In genomic region chr4:141417387-141417786, GRCh38 we compare ENCODE assay signal across 17 cellular contexts.
"Had no signal": no experiment of that assay in that cellular context is flagged by ENCODE, and none has a peak within 500 bp of the region (broad histone marks: within the 10 kb centered on the region; RNA-seq: fewer than 3 reads in every experiment).

No MANE protein-coding gene starts in this region.

- H3K4me3 ChIP-seq: left lung, psoas muscle, suprapubic skin, upper lobe of right lung had no signal

- DNase-seq: activated CD4-positive, alpha-beta memory T cell treated with anti-CD3 and anti-CD28 coated beads for 36 hours; activated gamma-delta T cell; activated T-cell treated with anti-CD3 and anti-CD28 coated beads, Interleukin-2, amount 50 U/mL, for 48 hours; cortex of kidney; effector memory CD4-positive, alpha-beta T cell; foreskin keratinocyte; head of caudate nucleus; left lung; natural killer cell; occipital lobe; psoas muscle; stimulated activated CD4-positive, alpha-beta T cell treated with anti-CD3 and anti-CD28 coated beads, Interleukin-12 subunit alpha, Interleukin-12 subunit beta, amount 100 ng/mL, for 4 hours; stimulated activated naive CD4-positive, alpha-beta T cell treated with Interleukin-2 at 50 U/mL for 16 hours; SW 1271; upper lobe of right lung had no signal

- H3K36me3 ChIP-seq: left lung, suprapubic skin, upper lobe of right lung had no signal

- H3K27ac ChIP-seq: foreskin keratinocyte, left lung, psoas muscle, suprapubic skin, upper lobe of right lung, VCaP had no signal

- H3K9me3 ChIP-seq: psoas muscle, suprapubic skin, upper lobe of right lung had no signal

- ATAC-seq: foreskin keratinocyte, left lung, natural killer cell, psoas muscle, upper lobe of right lung had no signal

- H3K27me3 ChIP-seq: foreskin keratinocyte, left lung, suprapubic skin, upper lobe of right lung had no signal

- H3K4me1 ChIP-seq: foreskin keratinocyte, left lung, psoas muscle, upper lobe of right lung had no signal
